Comparison of ENCODE assay signal across 1 cellular context in the genomic region with DNA sequence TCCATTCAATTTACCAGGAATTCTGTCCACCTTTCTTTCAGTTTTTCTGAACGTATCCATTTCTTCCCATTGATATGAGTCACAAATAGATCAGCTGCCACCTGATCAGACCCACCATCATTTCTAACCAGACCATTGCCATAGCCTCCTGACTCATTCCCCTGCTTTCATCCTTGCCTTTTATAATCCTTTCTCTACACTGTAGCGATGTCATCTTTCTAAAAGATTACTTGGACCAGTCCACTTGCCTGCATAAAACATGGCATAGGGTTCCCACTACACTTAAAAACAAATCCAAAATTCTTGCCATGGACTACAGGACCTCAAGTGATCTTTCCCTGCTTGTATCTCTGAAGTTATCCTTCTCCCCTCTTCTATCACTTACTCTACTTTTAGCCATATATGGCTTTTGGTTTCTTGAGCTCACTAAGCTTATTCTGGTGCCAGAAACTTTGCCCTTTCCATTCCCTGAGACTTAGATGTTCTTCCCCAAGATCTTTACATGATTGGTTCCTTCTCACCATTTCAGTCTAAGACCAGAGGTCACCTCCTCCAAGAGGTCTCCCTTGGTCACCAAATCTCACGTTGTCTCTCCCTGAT.
TF ChIP-seq lines count a peak whose summit lies in the region.

No MANE protein-coding gene starts in this region.

TF ChIP-seq in SK-N-SH, 30 proteins besides CTCF, POLR2A, EP300 and RAD21 (continued from another document):
- TF ChIP-seq USF1 (IDR thresholded peaks at IDR 0.05; ENCODE audit: borderline replicate concordance, low read depth), result peak; percentile 50; the same call in 1 of the 2 replicates
- TF ChIP-seq FOXJ3 (CRISPR knock-in tag; IDR thresholded peaks at IDR 0.05), result no peak
- TF ChIP-seq NFIC (IDR thresholded peaks at IDR 0.05; ENCODE audit: borderline replicate concordance), result peak; percentile 50; the same call in 1 of the 2 replicates
- no peak for TF ChIP-seq FOXM1 (IDR thresholded peaks at IDR 0.05; ENCODE audit: low read depth)
TF ChIP-seq in SK-N-SH: peak in this region for 8.
